In genomic region chr19:48964205-48965032, GRCh38 we compare ENCODE assay signal across 1 cellular context.
TF ChIP-seq lines count a peak whose summit lies in the region.

No MANE protein-coding gene starts in this region.

TF ChIP-seq in GM23338, 12 proteins besides CTCF, POLR2A, EP300 and RAD21 (continued from another document):
- TF ChIP-seq ZNF462 (CRISPR knock-in tag; IDR thresholded peaks at IDR 0.05) = no peak
